ENCODE assay signal across 1 cellular context in the genomic region with DNA sequence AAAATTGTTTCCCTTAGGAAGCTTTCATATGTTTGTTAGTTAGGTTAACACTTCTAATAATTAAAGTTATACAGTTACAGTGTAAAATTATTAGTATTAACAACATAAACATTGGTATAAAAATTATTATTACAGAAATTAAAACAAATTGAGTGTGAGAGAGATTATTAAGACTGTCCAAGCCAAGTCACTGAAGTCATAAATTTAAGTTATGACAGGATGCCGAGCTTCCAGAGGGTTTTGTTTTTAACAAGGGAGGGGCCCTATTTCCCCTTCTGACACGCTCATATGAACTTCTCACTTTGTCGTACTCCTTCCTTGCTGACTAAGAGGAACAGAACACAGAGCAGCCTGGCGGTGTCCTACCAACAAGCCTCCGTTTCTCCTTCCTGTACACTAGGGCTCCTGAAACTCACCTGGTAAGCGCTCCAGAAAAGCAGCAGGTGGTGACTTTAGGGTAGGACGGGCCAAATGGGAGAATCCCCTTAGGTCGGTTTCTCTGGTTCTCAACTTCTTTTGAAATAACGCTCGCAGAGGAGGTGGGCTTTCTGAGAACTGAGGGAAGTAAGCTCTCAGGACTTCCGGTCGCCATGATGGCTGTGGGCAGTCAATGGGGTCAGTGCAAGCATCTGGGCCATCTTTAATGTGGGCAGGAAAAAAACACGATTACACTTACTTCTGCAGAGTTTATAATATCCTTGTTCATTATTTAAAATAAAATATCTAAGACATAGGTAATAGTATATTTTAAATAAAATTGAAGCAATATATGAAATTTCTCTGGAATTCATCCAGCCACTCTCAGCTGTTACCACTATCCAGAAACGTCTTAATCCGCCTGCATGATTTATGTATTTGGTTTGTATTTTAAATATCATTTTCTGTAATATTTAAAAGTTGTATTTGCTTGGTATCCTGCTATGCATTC.
TF ChIP-seq lines count a peak whose summit lies in the region.

A gene with protein sequence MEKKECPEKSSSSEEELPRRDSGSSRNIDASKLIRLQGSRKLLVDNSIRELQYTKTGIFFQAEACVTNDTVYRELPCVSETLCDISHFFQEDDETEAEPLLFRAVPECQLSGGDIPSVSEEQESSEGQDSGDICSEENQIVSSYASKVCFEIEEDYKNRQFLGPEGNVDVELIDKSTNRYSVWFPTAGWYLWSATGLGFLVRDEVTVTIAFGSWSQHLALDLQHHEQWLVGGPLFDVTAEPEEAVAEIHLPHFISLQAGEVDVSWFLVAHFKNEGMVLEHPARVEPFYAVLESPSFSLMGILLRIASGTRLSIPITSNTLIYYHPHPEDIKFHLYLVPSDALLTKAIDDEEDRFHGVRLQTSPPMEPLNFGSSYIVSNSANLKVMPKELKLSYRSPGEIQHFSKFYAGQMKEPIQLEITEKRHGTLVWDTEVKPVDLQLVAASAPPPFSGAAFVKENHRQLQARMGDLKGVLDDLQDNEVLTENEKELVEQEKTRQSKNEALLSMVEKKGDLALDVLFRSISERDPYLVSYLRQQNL (minus strand): TSS at position 537 of the 928 bp plus-strand sequence. CDS start 14,892 bp downstream, outside the sequence.

TF ChIP-seq in endothelial cell of umbilical vein, 7 proteins besides CTCF, POLR2A, EP300 and RAD21:
- TF ChIP-seq POLR2AphosphoS5 (IDR thresholded peaks at IDR 0.05; ENCODE audit: insufficient read depth, low read depth, low read length) (peak; percentile 80), EZH2 (IDR thresholded peaks at IDR 0.05; ENCODE audit: borderline replicate concordance, low read depth, low read length, severe bottlenecking) (no peak), FOS (IDR thresholded peaks at IDR 0.05; ENCODE audit: borderline replicate concordance, insufficient read depth, low read length) (peak; percentile 17)
